8 cellular contexts compared by ENCODE assay signal in genomic region chr5:147453901-147454814, GRCh38. TPM values are rescaled to one million over a fixed set of nuclear protein-coding genes. Genes with fewer than 3 reads are reported as not detected.
DNase-seq lines count a peak whose midpoint lies in the region; ATAC-seq and TF ChIP-seq lines count a peak whose summit lies in the region.

No MANE protein-coding gene starts in this region.

- H3K4me1 Mint-ChIP-seq in activated CD4-positive, alpha-beta T cell treated with anti-CD3 and anti-CD28 coated beads, Interleukin-2, amount 10 ng/mL, durations not matched to agents 24 days and 14 days: peaks cover 7% of the 10 kb centered on the region

- H3K4me3 ChIP-seq in colonic mucosa: peak overlapping the region; percentile 44

- no peaks in the 10 kb centered on the region for H3K9me3 ChIP-seq in colonic mucosa

- H3K4me3 Mint-ChIP-seq in activated CD4-positive, alpha-beta T cell treated with anti-CD3 and anti-CD28 coated beads, Interleukin-2, amount 10 ng/mL, durations not matched to agents 24 days and 14 days: peak overlapping the region; percentile 81

- no peaks in the 10 kb centered on the region for H3K4me1 ChIP-seq in colonic mucosa

- intact Hi-C loops in activated CD4-positive, alpha-beta T cell treated with anti-CD3 and anti-CD28 coated beads, Interleukin-2, amount 10 ng/mL, durations not matched to agents 24 days and 14 days (cut with micrococcal nuclease): loop anchor here (1.0 to 2.0 kb wide), 2 partner anchors 123 to 368 kb away; no protein-coding TSS in a partner anchor
- intact Hi-C loops in colonic mucosa (cut with DNase I): loop anchor here (5.0 kb wide), 2 partner anchors 108 to 123 kb away; no protein-coding TSS in a partner anchor

- DNase-seq in AG08396 (ENCODE audit: low spot score) (peak; percentile 93), NCI-H226 (peak; percentile 48), colonic mucosa (peak; percentile 87), left lobe of liver (ENCODE audit: low spot score) (peak; percentile 75)
- peak; percentile 92 for DNase-seq in activated CD4-positive, alpha-beta T cell treated with anti-CD3 and anti-CD28 coated beads, Interleukin-2, amount 10 ng/mL, durations not matched to agents 24 days and 14 days
- peak; percentile 46 to 70 for DNase-seq in stimulated activated CD4-positive, alpha-beta T cell treated with anti-CD3 and anti-CD28 coated beads, Interleukin-1b, Interleukin-23, amount 100 ng/mL, for 4 hours (ENCODE audit: low read depth in 2 of 2)

- TF ChIP-seq CTCF in colonic mucosa (IDR thresholded peaks at IDR 0.05): peak; percentile 71

- no peaks in the 10 kb centered on the region for H3K36me3 ChIP-seq in colonic mucosa

- peaks cover 21% of the 10 kb centered on the region for H3K27me3 ChIP-seq in colonic mucosa

- peak overlapping the region; percentile 75 for H3K27ac ChIP-seq in colonic mucosa

- H3K9me3 Mint-ChIP-seq in activated CD4-positive, alpha-beta T cell treated with anti-CD3 and anti-CD28 coated beads, Interleukin-2, amount 10 ng/mL, durations not matched to agents 24 days and 14 days: no peaks in the 10 kb centered on the region

- H3K27me3 Mint-ChIP-seq in activated CD4-positive, alpha-beta T cell treated with anti-CD3 and anti-CD28 coated beads, Interleukin-2, amount 10 ng/mL, durations not matched to agents 24 days and 14 days: peaks cover 53% of the 10 kb centered on the region

- ATAC-seq in GM18909 (IDR thresholded peaks at IDR 0.05; ENCODE audit: poor library complexity, unreplicated experiment) (peak; percentile 84), HG03175 (IDR thresholded peaks at IDR 0.05; ENCODE audit: unreplicated experiment) (peak; percentile 78), left lobe of liver (peak; percentile 94)

- peak overlapping the region; percentile 31 to 64 for H3K9ac ChIP-seq in colonic mucosa (ENCODE audit: low read depth in 2 of 2, low read length in 2 of 2)

- no peaks in the 10 kb centered on the region for H3K36me3 Mint-ChIP-seq in activated CD4-positive, alpha-beta T cell treated with anti-CD3 and anti-CD28 coated beads, Interleukin-2, amount 10 ng/mL, durations not matched to agents 24 days and 14 days (ENCODE audit: low read depth)

- peak overlapping the region; percentile 20 for H3K27ac Mint-ChIP-seq in activated CD4-positive, alpha-beta T cell treated with anti-CD3 and anti-CD28 coated beads, Interleukin-2, amount 10 ng/mL, durations not matched to agents 24 days and 14 days

RNA-seq across cellular contexts. Expression of gene DPYSL3, which starts 55.7 kb away (rescaled TPM):
- total RNA-seq in activated CD4-positive, alpha-beta T cell treated with anti-CD3 and anti-CD28 coated beads, Interleukin-2, amount 10 ng/mL, durations not matched to agents 24 days and 14 days: 0.14 and 0.40 TPM in 2 replicates
- total RNA-seq in colonic mucosa (10 to 100 TPM in 1 of 2 donors, 1 to 10 TPM in 1; 8.8 to 32.2 TPM), left lobe of liver (1.6 TPM)

Comparison
In these comparisons a context has a peak if more than half of its experiments do, and no peak if none do; other contexts are left out.
1. Peak in every context shown above with its lines: DNase-seq, ATAC-seq, H3K4me3 ChIP-seq and H3K27ac ChIP-seq.